Comparison of ENCODE assay signal across 1 cellular context in genomic region chr2:11798946-11799495, GRCh38.
A peak's percentile ranks its signal among the peaks of the same experiment; 100 is the strongest.
TF ChIP-seq lines count a peak whose summit lies in the region.

No MANE protein-coding gene starts in this region.

TF ChIP-seq in K562, 482 proteins besides CTCF, POLR2A, EP300 and RAD21:
- TF ChIP-seq BCLAF1 (IDR thresholded peaks at IDR 0.05; ENCODE audit: borderline replicate concordance in 1 of 2, control insufficient read depth in 1 of 2, low read depth in 2 of 2, low read length in 1 of 2) (no peak), C11orf30 (IDR thresholded peaks at IDR 0.05; ENCODE audit: low read depth) (no peak), E4F1 (CRISPR knock-in tag; IDR thresholded peaks at IDR 0.05; ENCODE audit: borderline replicate concordance) (no peak), ZNF511 (CRISPR knock-in tag; IDR thresholded peaks at IDR 0.05) (no peak), ZBTB17 (CRISPR knock-in tag; IDR thresholded peaks at IDR 0.05) (no peak), SMAD1 (IDR thresholded peaks at IDR 0.05; ENCODE audit: low read depth, low read length, partially characterized antibody) (no peak), TRIM25 (IDR thresholded peaks at IDR 0.05; ENCODE audit: borderline replicate concordance) (no peak), ZBTB33 (CRISPR knock-in tag; IDR thresholded peaks at IDR 0.05) (peak; percentile 69; the same call in 1 of the 2 replicates), HDAC8 (tag; IDR thresholded peaks at IDR 0.05) (no peak)
